8 cellular contexts compared by ENCODE assay signal in the genomic region with DNA sequence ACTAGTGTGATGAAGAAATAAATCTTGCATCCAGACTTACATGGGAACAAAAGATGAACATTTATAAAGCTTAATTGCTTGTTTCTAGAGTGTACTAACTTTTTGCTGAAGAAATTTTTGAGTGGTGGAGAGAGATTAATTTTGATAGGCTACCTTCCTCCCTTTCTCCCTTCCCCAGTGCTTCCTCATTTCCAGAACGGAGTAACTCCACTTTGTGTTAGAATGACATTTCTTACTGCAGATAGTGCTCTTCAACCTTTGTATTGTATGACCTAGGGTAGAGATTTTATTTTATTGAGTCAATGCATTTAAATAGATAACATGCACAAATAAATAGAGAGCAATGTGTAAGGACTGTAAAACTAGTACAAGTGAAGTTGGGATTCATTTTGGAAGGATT. TPM values are rescaled to one million over a fixed set of nuclear protein-coding genes. Genes with fewer than 3 reads are reported as not detected.
A peak's percentile ranks its signal among the peaks of the same experiment; 100 is the strongest.
DNase-seq lines count a peak whose midpoint lies in the region; ATAC-seq, FAIRE-seq and TF ChIP-seq lines count a peak whose summit lies in the region.

No MANE protein-coding gene starts in this region.

- POLR2A ChIA-PET in activated CD4-positive, alpha-beta memory T cell treated with anti-CD3 and anti-CD28 coated beads for 36 hours (lab: Charles Lee) = interaction anchor here (0.7 to 4.3 kb wide), 5 partner anchors 7 to 139 kb away, joined by 6 to 56 read pairs (median 6); a partner anchor contains a TSS

- H3K9me3 Mint-ChIP-seq in activated CD4-positive, alpha-beta memory T cell treated with anti-CD3 and anti-CD28 coated beads for 36 hours = no peaks in the 10 kb centered on the region

- H3K79me2 ChIP-seq in keratinocyte (ENCODE audit: control insufficient read depth, insufficient read depth, low read length) = peaks cover 68% of the 10 kb centered on the region

- H3K4me2 ChIP-seq in keratinocyte (ENCODE audit: control insufficient read depth, extremely low read depth, insufficient read depth, low read depth, low read length) = peak overlapping the region; percentile 100

- no peak for FAIRE-seq in keratinocyte (lab: Jason Lieb, UNC)

- no peaks in the 10 kb centered on the region for H3K27me3 ChIP-seq in heart right ventricle
- H3K27me3 ChIP-seq in keratinocyte (ENCODE audit: control insufficient read depth, extremely low read depth, insufficient read depth, low read length) = no peaks in the 10 kb centered on the region

- peaks cover 45% of the 10 kb centered on the region for H3K4me1 Mint-ChIP-seq in activated CD4-positive, alpha-beta memory T cell treated with anti-CD3 and anti-CD28 coated beads for 36 hours (ENCODE audit: low read depth)

- no peaks in the 10 kb centered on the region for H3K9me3 ChIP-seq in heart right ventricle
- no peaks in the 10 kb centered on the region for H3K9me3 ChIP-seq in keratinocyte (ENCODE audit: control insufficient read depth, low read depth, low read length)

- peaks cover 0 to 9% (median 0%) of the 10 kb centered on the region in 9 donors for H3K36me3 ChIP-seq in heart right ventricle
- H3K36me3 ChIP-seq in keratinocyte (ENCODE audit: control insufficient read depth in 2 of 2, extremely low read depth in 1 of 2, insufficient read depth in 2 of 2, low read length in 2 of 2) = peaks cover 0 to 7% of the 10 kb centered on the region in 2 experiments
- no peaks in the 10 kb centered on the region for H3K36me3 ChIP-seq in urinary bladder (ENCODE audit: insufficient read depth)

- CTCF ChIA-PET in activated CD4-positive, alpha-beta memory T cell treated with anti-CD3 and anti-CD28 coated beads for 36 hours (lab: Charles Lee) = interaction anchor here (4.5 to 6.4 kb wide), 2 partner anchors 35 to 138 kb away, joined by 49 to 110 read pairs; a partner anchor contains a TSS

- H3K36me3 Mint-ChIP-seq in activated CD4-positive, alpha-beta memory T cell treated with anti-CD3 and anti-CD28 coated beads for 36 hours = peaks cover 26% of the 10 kb centered on the region

- peaks cover 4% of the 10 kb centered on the region for H4K20me1 ChIP-seq in keratinocyte (ENCODE audit: control insufficient read depth, extremely low read depth, insufficient read depth, low read length)

- H2AFZ ChIP-seq in keratinocyte (ENCODE audit: control insufficient read depth, low read length) = no peak overlapping the region

- TF ChIP-seq CTCF in heart right ventricle (IDR thresholded peaks at IDR 0.05) = no peak
- no peak for TF ChIP-seq CTCF in keratinocyte (optimal IDR thresholded peaks at IDR 0.05 in 1 of 3, IDR thresholded peaks at IDR 0.05 in 1 of 3, conservative IDR thresholded peaks at IDR 0.05 in 1 of 3; ENCODE audit: extremely low read depth in 1 of 3, insufficient read depth in 2 of 3, low read length in 3 of 3)

- peak overlapping the region in 8 of 10 donors; percentile 85 to 98 (median 94) for H3K4me3 ChIP-seq in heart right ventricle
- peak overlapping the region; percentile 67 to 97 (median 97) for H3K4me3 ChIP-seq in keratinocyte (ENCODE audit: control insufficient read depth in 2 of 3, extremely low read depth in 1 of 3, insufficient read depth in 2 of 3, low read depth in 1 of 3, low read length in 3 of 3)
- H3K4me3 ChIP-seq in urinary bladder (ENCODE audit: low read depth, low read length) = peak overlapping the region; percentile 28

- peak overlapping the region; percentile 94 for H3K9ac ChIP-seq in keratinocyte (ENCODE audit: control insufficient read depth, extremely low read depth, insufficient read depth, low read length)

- H3K9me1 ChIP-seq in keratinocyte (ENCODE audit: control insufficient read depth, extremely low read depth, insufficient read depth, low read length) = no peaks in the 10 kb centered on the region

- H3K4me1 ChIP-seq in heart right ventricle (peaks cover 0 to 52% (median 24%) of the 10 kb centered on the region in 9 donors), keratinocyte (ENCODE audit: control insufficient read depth, extremely low read depth, insufficient read depth, low read length) (peaks cover 19% of the 10 kb centered on the region), urinary bladder (ENCODE audit: insufficient read depth) (no peaks in the 10 kb centered on the region)

- dilution Hi-C loops in keratinocyte (cut with MboI; ENCODE audit: extremely low pct_ligation_motif_present, low sequenced_read_pairs) = no loop called here

- intact Hi-C loops in heart right ventricle (cut with DNase I) = loop anchor here in 9 of 10 donors (5.0 to 10.0 kb wide), 8 partner anchors 81 to 416 kb away; a partner anchor contains a TSS
- intact Hi-C loops in Right ventricle myocardium superior (cut with DNase I) = no loop called here
- intact Hi-C loops in activated CD4-positive, alpha-beta memory T cell treated with anti-CD3 and anti-CD28 coated beads for 36 hours (cut with micrococcal nuclease) = loop anchor here (1.0 to 10.0 kb wide), 4 partner anchors 9 to 574 kb away; a partner anchor contains a TSS

- peak overlapping the region; percentile 86 for H3K4me3 Mint-ChIP-seq in activated CD4-positive, alpha-beta memory T cell treated with anti-CD3 and anti-CD28 coated beads for 36 hours

- H3K27ac Mint-ChIP-seq in activated CD4-positive, alpha-beta memory T cell treated with anti-CD3 and anti-CD28 coated beads for 36 hours = peak overlapping the region; percentile 87

- H3K27ac ChIP-seq in heart right ventricle (peak overlapping the region in 6 of 10 donors; percentile 96 to 100 (median 100)), keratinocyte (ENCODE audit: control insufficient read depth, insufficient read depth, low read length) (peak overlapping the region; percentile 91), urinary bladder (ENCODE audit: low read depth) (no peak overlapping the region)

- no peaks in the 10 kb centered on the region for H3K27me3 Mint-ChIP-seq in activated CD4-positive, alpha-beta memory T cell treated with anti-CD3 and anti-CD28 coated beads for 36 hours

- 36 to 79% methylated on average over 1 of the region's 1 CpG for WGBS in heart right ventricle, 2 donors
- WGBS in urinary bladder = 59% methylated on average over 1 of the region's 1 CpG

- ATAC-seq in heart right ventricle = no peak
- ATAC-seq in Right ventricle myocardium superior (ENCODE audit: poor library complexity) = no peak

- DNase-seq in heart right ventricle (no peak), Right ventricle myocardium superior (no peak), keratinocyte (ENCODE audit: low read depth, low spot score) (no peak), NCI-H446 (lab: John Stamatoyannopoulos, UW) (no peak), HPDE6-E6E7 (ENCODE audit: extremely low spot score) (no peak), ureter (ENCODE audit: low spot score) (no peak)
- no peak for DNase-seq in activated CD4-positive, alpha-beta memory T cell treated with anti-CD3 and anti-CD28 coated beads for 36 hours

RNA-seq across cellular contexts. Expression of a gene that starts 1.9 kb away (rescaled TPM):
- total RNA-seq in heart right ventricle (100 to 1,000 TPM in 1 of 10 donors, 10 to 100 TPM in 9; 21.7 to 118 (median 36.4) TPM), Right ventricle myocardium superior (32.9 TPM), urinary bladder (21.8 TPM), ureter (113 TPM)
- polyA plus RNA-seq in heart right ventricle (10 to 100 TPM; 39.3 to 95.7 TPM), keratinocyte (231 to 345 TPM (median 308 TPM) in 3 replicates), urinary bladder (75.8 TPM)
- total RNA-seq in activated CD4-positive, alpha-beta memory T cell treated with anti-CD3 and anti-CD28 coated beads for 36 hours = 100 to 1,000 TPM; 143 to 145 TPM
- polyA plus RNA-seq in keratinocyte (2011; ENCODE audit: low read depth) = 171 TPM
- polyA plus RNA-seq in keratinocyte (2011; cell fraction: cytosol; rRNA removed) = 226 and 445 TPM in 2 replicates
- 446 and 608 TPM in 2 replicates for polyA plus RNA-seq in keratinocyte (2011; cell fraction: nucleus; rRNA removed)
- 221 and 278 TPM in 2 replicates for polyA plus RNA-seq in keratinocyte (2012; ENCODE audit: low replicate concordance)
- 67.4 to 328 TPM (median 134 TPM) in 3 replicates for polyA minus RNA-seq in keratinocyte
- 123 TPM for polyA minus RNA-seq in keratinocyte (2011; cell fraction: cytosol; rRNA and poly(A)+ RNA removed)
- polyA minus RNA-seq in keratinocyte (2011; cell fraction: nucleus; rRNA and poly(A)+ RNA removed) = 89.8 and 171 TPM in 2 replicates

Comparison
In these comparisons a context has a peak if more than half of its experiments do, and no peak if none do; other contexts are left out.
1. H3K4me3 ChIP-seq: peak in every context shown above with its lines; median percentile 97 in keratinocyte; 94 in heart right ventricle; 28 in urinary bladder.